1 cellular context compared by ENCODE assay signal in genomic region chr14:99884834-99885648, GRCh38.
TF ChIP-seq lines count a peak whose summit lies in the region.

No MANE protein-coding gene starts in this region.

TF ChIP-seq in HepG2, 621 proteins besides CTCF, POLR2A, EP300 and RAD21 (continued from another document):
- no peak for TF ChIP-seq BCL3 (CRISPR knock-in tag; IDR thresholded peaks at IDR 0.05)
